In genomic region chr10:7322623-7323022, GRCh38 we compare ENCODE assay signal across 23 cellular contexts.
"Had no signal": no experiment of that assay in that cellular context is flagged by ENCODE, and none has a peak within 500 bp of the region (broad histone marks: within the 10 kb centered on the region; RNA-seq: fewer than 3 reads in every experiment).

No MANE protein-coding gene starts in this region.

- DNase-seq: naive thymus-derived CD8-positive, alpha-beta T cell; occipital lobe; pancreas; right cardiac atrium; right lobe of liver; sigmoid colon; small intestine; stimulated activated CD4-positive, alpha-beta T cell treated with anti-CD3 and anti-CD28 coated beads, Interleukin-15, amount 100 ng/mL, for 24 hours; stimulated activated CD4-positive, alpha-beta T cell treated with anti-CD3 and anti-CD28 coated beads, Interleukin-2, amount 100 ng/mL, for 24 hours; stimulated activated CD4-positive, alpha-beta T cell treated with anti-CD3 and anti-CD28 coated beads, Interleukin-2, amount 100 ng/mL, for 48 hours; stimulated activated CD4-positive, alpha-beta T cell treated with anti-CD3 and anti-CD28 coated beads, Interleukin-4, amount 100 ng/mL, for 24 hours; stimulated activated naive B cell treated with anti-CD40 and anti-IgM and Interleukin-4, amounts not matched to agents 10 μg/mL and 1 μg/mL and 100 μg/mL, for 72 hours; stimulated activated naive CD4-positive, alpha-beta T cell treated with Interleukin-2 at 50 U/mL for 16 hours; stomach; thyroid gland; trophoblast cell; upper lobe of left lung had no signal

- H3K27ac ChIP-seq: neural progenitor cell, pancreas, prostate gland, right lobe of liver, sigmoid colon, stomach, thoracic aorta, thyroid gland, tibial nerve, upper lobe of left lung, vagina had no signal

- H3K4me1 ChIP-seq: neural progenitor cell, pancreas, right lobe of liver had no signal

- H3K27me3 ChIP-seq: neural progenitor cell, pancreas, right lobe of liver, sigmoid colon, stomach, thyroid gland, tibial nerve, upper lobe of left lung, vagina had no signal

- H3K9me3 ChIP-seq: pancreas, prostate gland, right lobe of liver, thyroid gland had no signal

- ATAC-seq: naive thymus-derived CD8-positive, alpha-beta T cell; pancreas; right cardiac atrium; right lobe of liver; stimulated activated effector memory CD8-positive, alpha-beta T cell treated with anti-CD3 and anti-CD28 coated beads, Interleukin-12 subunit alpha, Interleukin-12 subunit beta, amount 100 ng/mL, for 72 hours; stimulated activated naive B cell treated with anti-CD40 and anti-IgM and Interleukin-4, amounts not matched to agents 10 μg/mL and 1 μg/mL and 100 μg/mL, for 72 hours had no signal

- H3K36me3 ChIP-seq: neural progenitor cell, pancreas, prostate gland, right lobe of liver, sigmoid colon, stomach, thoracic aorta, thyroid gland, upper lobe of left lung, vagina had no signal

- H3K4me3 ChIP-seq: neural progenitor cell, pancreas, prostate gland, right lobe of liver, sigmoid colon, stomach, thoracic aorta, thyroid gland, tibial nerve, upper lobe of left lung, vagina had no signal
